ENCODE assay signal across 17 cellular contexts in the genomic region with DNA sequence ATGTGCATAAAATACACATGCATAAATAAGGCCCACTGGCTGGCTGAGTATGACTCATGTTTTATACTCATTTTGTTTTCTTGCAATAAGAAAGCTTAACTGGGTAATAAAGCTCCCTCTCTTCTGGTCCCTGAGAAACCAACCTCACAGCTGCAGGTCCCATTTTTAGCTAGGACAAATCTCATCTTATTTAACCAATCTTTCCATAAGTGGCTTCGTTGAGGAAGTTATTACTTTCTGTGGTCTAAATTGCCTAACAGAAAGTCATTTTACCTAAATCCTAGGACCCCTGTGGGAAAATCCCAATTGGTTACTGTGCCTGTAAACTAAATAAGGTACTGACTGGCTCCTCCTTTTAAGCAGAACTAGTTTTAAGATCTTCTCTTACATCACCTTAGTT.
DNase-seq lines count a peak whose midpoint lies in the region; ATAC-seq, FAIRE-seq and TF ChIP-seq lines count a peak whose summit lies in the region.
"Had no signal": no experiment of that assay in that cellular context is flagged by ENCODE, and none has a peak within 500 bp of the region (broad histone marks: within the 10 kb centered on the region; RNA-seq: fewer than 3 reads in every experiment).

No MANE protein-coding gene starts in this region.

- no peak for TF ChIP-seq RAD21 in SK-N-SH (IDR thresholded peaks at IDR 0.05; ENCODE audit: low read length)

- H3K79me2 ChIP-seq in SK-N-SH (ENCODE audit: insufficient read depth): no peaks in the 10 kb centered on the region

- H3K9me3 Mint-ChIP-seq in chondrocyte (ENCODE audit: low read depth): peaks cover 2% of the 10 kb centered on the region

- H3K4me1 Mint-ChIP-seq in chondrocyte (ENCODE audit: low read depth): no peaks in the 10 kb centered on the region
- H3K4me1 Mint-ChIP-seq: nephron progenitor cell had no signal

- no peaks in the 10 kb centered on the region for H3K9me2 ChIP-seq in SK-N-SH

- no peak overlapping the region for H2AFZ ChIP-seq in SK-N-SH (ENCODE audit: low read depth)

- no peak overlapping the region for H3K27ac Mint-ChIP-seq in chondrocyte (ENCODE audit: unreplicated experiment)
- H3K27ac Mint-ChIP-seq: activated CD4-positive, alpha-beta T cell treated with anti-CD3 and anti-CD28 coated beads, Interleukin-2, amount 10 ng/mL, durations not matched to agents 24 days and 14 days; nephron progenitor cell had no signal

- POLR2A ChIA-PET in SK-N-SH (lab: Yijun Ruan, JAX): no interaction called here

- DNase-seq in MV-4-11 (lab: John Stamatoyannopoulos, UW) (peak; percentile 83), dorsolateral prefrontal cortex (peak in 1 of 10 donors; percentile 18), frontal cortex (ENCODE audit: low spot score in 2 of 2) (no peak), chondrocyte (ENCODE audit: low spot score) (no peak), SK-N-SH (no peak)
- DNase-seq in stimulated activated CD4-positive, alpha-beta T cell treated with anti-CD3 and anti-CD28 coated beads, Interleukin-2, amount 100 ng/mL, for 24 hours: no peak
- DNase-seq: activated CD4-positive, alpha-beta T cell treated with anti-CD3 and anti-CD28 coated beads, Interleukin-2, amount 10 ng/mL, durations not matched to agents 24 days and 14 days; central memory CD4-positive, alpha-beta T cell; COR-L47; hypothalamus; NCI-H1694; NCI-H510A; nephron progenitor cell; uterus had no signal

- H3K4me2 ChIP-seq in BLaER1 treated with 17β-estradiol and CSF1 and Interleukin-3, amounts not matched to agents 10 nM and 100 nM: peak overlapping the region; percentile 61 to 90 (median 78)
- no peak overlapping the region for H3K4me2 ChIP-seq in SK-N-SH

- H3K36me3 Mint-ChIP-seq in chondrocyte (ENCODE audit: low read depth): no peaks in the 10 kb centered on the region

- H3K4me1 ChIP-seq in BLaER1 treated with 17β-estradiol and CSF1 and Interleukin-3, amounts not matched to agents 10 nM and 100 nM: peaks cover 40 to 69% (median 59%) of the 10 kb centered on the region in 10 experiments
- no peaks in the 10 kb centered on the region for H3K4me1 ChIP-seq in SK-N-SH (ENCODE audit: control insufficient read depth in 1 of 2, insufficient read depth in 2 of 2, low read depth in 1 of 2, low read length in 1 of 2)
- H3K4me1 ChIP-seq: uterus had no signal

- no peaks in the 10 kb centered on the region for H3K27me3 Mint-ChIP-seq in chondrocyte (ENCODE audit: low read depth)
- H3K27me3 Mint-ChIP-seq: activated CD4-positive, alpha-beta T cell treated with anti-CD3 and anti-CD28 coated beads, Interleukin-2, amount 10 ng/mL, durations not matched to agents 24 days and 14 days had no signal

- H3K27me3 ChIP-seq in BLaER1 treated with 17β-estradiol and CSF1 and Interleukin-3, amounts not matched to agents 10 nM and 100 nM: no peaks in the 10 kb centered on the region
- H3K27me3 ChIP-seq in dorsolateral prefrontal cortex (no peaks in the 10 kb centered on the region), SK-N-SH (ENCODE audit: insufficient read depth) (no peaks in the 10 kb centered on the region)
- H3K27me3 ChIP-seq: uterus had no signal

- H3K4me3 ChIP-seq in BLaER1 treated with 17β-estradiol and CSF1 and Interleukin-3, amounts not matched to agents 10 nM and 100 nM: no peak overlapping the region
- H3K4me3 ChIP-seq in dorsolateral prefrontal cortex (no peak overlapping the region), SK-N-SH (ENCODE audit: low read depth in 2 of 2, low read length in 1 of 2) (no peak overlapping the region)
- H3K4me3 ChIP-seq: uterus had no signal

- no peaks in the 10 kb centered on the region for H4K20me1 ChIP-seq in BLaER1 treated with 17β-estradiol and CSF1 and Interleukin-3, amounts not matched to agents 10 nM and 100 nM
- H4K20me1 ChIP-seq in SK-N-SH (ENCODE audit: insufficient read depth): no peaks in the 10 kb centered on the region

- 0% methylated on average over 1 of the region's 1 CpG for WGBS in SK-N-SH (ENCODE audit: low lambda C conversion rate)

- no peak for FAIRE-seq in frontal cortex (lab: Jason Lieb, UNC)
- FAIRE-seq: G401.6 had no signal

- no peak overlapping the region for H3K4me3 Mint-ChIP-seq in chondrocyte (ENCODE audit: unreplicated experiment)
- H3K4me3 Mint-ChIP-seq: activated CD4-positive, alpha-beta T cell treated with anti-CD3 and anti-CD28 coated beads, Interleukin-2, amount 10 ng/mL, durations not matched to agents 24 days and 14 days; nephron progenitor cell had no signal

- TF ChIP-seq EP300 in SK-N-SH (IDR thresholded peaks at IDR 0.05; ENCODE audit: borderline replicate concordance in 1 of 2, low read depth in 1 of 2, low read length in 1 of 2): no peak

- peak; percentile 60 for ATAC-seq in GM19372 (IDR thresholded peaks at IDR 0.05; ENCODE audit: low read depth, unreplicated experiment)

- H3K9me3 ChIP-seq in BLaER1 treated with 17β-estradiol and CSF1 and Interleukin-3, amounts not matched to agents 10 nM and 100 nM (replicated peaks in 1 of 11): peaks cover 0 to 22% (median 12%) of the 10 kb centered on the region in 11 experiments; a peak in 18 of 22 replicates
- no peaks in the 10 kb centered on the region for H3K9me3 ChIP-seq in SK-N-SH
- H3K9me3 ChIP-seq: uterus had no signal

- peak overlapping the region in 4 of 11 experiments; percentile 10 to 80 (median 68); a peak in 9 of 22 replicates for H3K9ac ChIP-seq in BLaER1 treated with 17β-estradiol and CSF1 and Interleukin-3, amounts not matched to agents 10 nM and 100 nM
- H3K9ac ChIP-seq in SK-N-SH: no peak overlapping the region

- intact Hi-C loops in dorsolateral prefrontal cortex (cut with DNase I): no loop called here

- H3K36me3 ChIP-seq in BLaER1 treated with 17β-estradiol and CSF1 and Interleukin-3, amounts not matched to agents 10 nM and 100 nM: no peaks in the 10 kb centered on the region
- H3K36me3 ChIP-seq in SK-N-SH (replicated peaks in 1 of 2; ENCODE audit: control insufficient read depth in 1 of 2, insufficient read depth in 2 of 2, low read length in 1 of 2): no peaks in the 10 kb centered on the region
- H3K36me3 ChIP-seq: uterus had no signal

- no peaks in the 10 kb centered on the region for H3F3A ChIP-seq in SK-N-SH (replicated peaks; ENCODE audit: insufficient read depth)

- TF ChIP-seq CTCF in dorsolateral prefrontal cortex (IDR thresholded peaks at IDR 0.05 in 54 of 56, conservative IDR thresholded peaks at IDR 0.05 in 2 of 56; ENCODE audit: low read depth in 1 of 56, partially characterized antibody in 56 of 56) (no peak), chondrocyte (IDR thresholded peaks at IDR 0.05) (no peak), SK-N-SH (IDR thresholded peaks at IDR 0.05) (no peak)

- CTCF ChIA-PET in SK-N-SH (lab: Yijun Ruan, JAX): no interaction called here

- peak overlapping the region in 8 of 11 experiments; percentile 60 to 95 (median 78); a peak in 14 of 22 replicates for H3K27ac ChIP-seq in BLaER1 treated with 17β-estradiol and CSF1 and Interleukin-3, amounts not matched to agents 10 nM and 100 nM
- H3K27ac ChIP-seq in dorsolateral prefrontal cortex: peak overlapping the region in 44 of 59 donors; percentile 0 to 79 (median 45)
- H3K27ac ChIP-seq in SK-N-SH (ENCODE audit: low read depth in 2 of 2, low read length in 1 of 2): no peak overlapping the region
- H3K27ac ChIP-seq: uterus had no signal

TF ChIP-seq in SK-N-SH, 30 proteins besides CTCF, POLR2A, EP300 and RAD21:
- TF ChIP-seq FOXM1 (IDR thresholded peaks at IDR 0.05; ENCODE audit: low read depth) (no peak), POLR2AphosphoS5 (IDR thresholded peaks at IDR 0.05; ENCODE audit: low read depth, low read length) (no peak), RXRA (IDR thresholded peaks at IDR 0.05; ENCODE audit: borderline replicate concordance, low read depth) (no peak)
- TF ChIP-seq, protein P1, sequence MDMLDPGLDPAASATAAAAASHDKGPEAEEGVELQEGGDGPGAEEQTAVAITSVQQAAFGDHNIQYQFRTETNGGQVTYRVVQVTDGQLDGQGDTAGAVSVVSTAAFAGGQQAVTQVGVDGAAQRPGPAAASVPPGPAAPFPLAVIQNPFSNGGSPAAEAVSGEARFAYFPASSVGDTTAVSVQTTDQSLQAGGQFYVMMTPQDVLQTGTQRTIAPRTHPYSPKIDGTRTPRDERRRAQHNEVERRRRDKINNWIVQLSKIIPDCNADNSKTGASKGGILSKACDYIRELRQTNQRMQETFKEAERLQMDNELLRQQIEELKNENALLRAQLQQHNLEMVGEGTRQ (IDR thresholded peaks at IDR 0.05; ENCODE audit: borderline replicate concordance, low read depth, low read length): no peak
- TF ChIP-seq, protein P2, sequence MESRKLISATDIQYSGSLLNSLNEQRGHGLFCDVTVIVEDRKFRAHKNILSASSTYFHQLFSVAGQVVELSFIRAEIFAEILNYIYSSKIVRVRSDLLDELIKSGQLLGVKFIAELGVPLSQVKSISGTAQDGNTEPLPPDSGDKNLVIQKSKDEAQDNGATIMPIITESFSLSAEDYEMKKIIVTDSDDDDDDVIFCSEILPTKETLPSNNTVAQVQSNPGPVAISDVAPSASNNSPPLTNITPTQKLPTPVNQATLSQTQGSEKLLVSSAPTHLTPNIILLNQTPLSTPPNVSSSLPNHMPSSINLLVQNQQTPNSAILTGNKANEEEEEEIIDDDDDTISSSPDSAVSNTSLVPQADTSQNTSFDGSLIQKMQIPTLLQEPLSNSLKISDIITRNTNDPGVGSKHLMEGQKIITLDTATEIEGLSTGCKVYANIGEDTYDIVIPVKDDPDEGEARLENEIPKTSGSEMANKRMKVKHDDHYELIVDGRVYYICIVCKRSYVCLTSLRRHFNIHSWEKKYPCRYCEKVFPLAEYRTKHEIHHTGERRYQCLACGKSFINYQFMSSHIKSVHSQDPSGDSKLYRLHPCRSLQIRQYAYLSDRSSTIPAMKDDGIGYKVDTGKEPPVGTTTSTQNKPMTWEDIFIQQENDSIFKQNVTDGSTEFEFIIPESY (IDR thresholded peaks at IDR 0.05; ENCODE audit: borderline replicate concordance, low read depth): no peak
TF ChIP-seq in SK-N-SH: peak in this region for 0.

Comparison
In these comparisons a context has a peak if more than half of its experiments do, and no peak if none do; other contexts are left out.
1. H3K27ac ChIP-seq: peak in BLaER1 treated with 17β-estradiol and CSF1 and Interleukin-3, amounts not matched to agents 10 nM and 100 nM (8 of 11) and dorsolateral prefrontal cortex (44 of 59); none in SK-N-SH (0 of 2).